Comparison of ENCODE assay signal across 9 cellular contexts in the genomic region with DNA sequence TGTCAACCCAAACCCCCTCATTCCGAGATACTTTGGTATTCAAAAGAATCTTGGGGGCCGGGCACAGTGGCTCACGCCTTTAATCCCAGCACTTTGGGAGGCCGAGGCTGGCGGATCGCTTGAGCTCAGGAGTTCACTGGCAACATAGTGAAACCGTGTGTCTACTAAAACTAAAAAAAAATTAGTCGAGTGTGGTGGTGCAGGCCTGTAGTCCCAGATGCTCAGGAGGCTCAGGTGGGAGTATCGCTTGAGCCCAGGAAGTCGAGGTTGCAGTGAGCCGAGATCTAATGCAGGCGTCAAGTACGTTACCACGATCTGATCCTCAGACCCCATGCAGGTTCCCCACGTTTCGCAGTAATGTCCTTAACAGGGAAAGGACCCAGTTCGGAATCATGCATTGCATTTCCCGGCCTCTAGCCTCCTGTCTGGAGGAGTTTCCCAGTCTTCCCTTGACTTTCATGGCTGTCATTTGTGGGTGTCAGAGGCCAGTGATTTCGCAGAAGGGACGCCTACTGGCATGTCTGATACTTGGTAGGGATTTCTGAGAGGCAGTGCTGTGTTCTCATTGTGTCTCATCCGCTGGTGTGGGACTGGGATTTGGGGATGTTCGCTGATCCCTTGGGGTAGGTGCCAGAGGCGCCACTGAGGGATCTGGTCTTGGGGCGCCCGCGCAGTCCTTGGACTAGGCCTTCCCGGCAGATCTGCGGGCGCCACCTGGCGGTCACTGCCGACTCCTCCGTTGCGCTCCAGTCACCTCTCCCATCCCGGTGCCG. TPM values are rescaled to one million over a fixed set of nuclear protein-coding genes. Genes with fewer than 3 reads are reported as not detected.
DNase-seq lines count a peak whose midpoint lies in the region; ATAC-seq, FAIRE-seq and TF ChIP-seq lines count a peak whose summit lies in the region.
"Had no signal": no experiment of that assay in that cellular context is flagged by ENCODE, and none has a peak within 500 bp of the region (broad histone marks: within the 10 kb centered on the region; RNA-seq: fewer than 3 reads in every experiment).

No MANE protein-coding gene starts in this region.

- H3K36me3 ChIP-seq in BE2C (peaks cover 16% of the 10 kb centered on the region), left lung (peaks cover 0 to 25% of the 10 kb centered on the region in 2 donors)

- H3K9me3 ChIP-seq in BE2C = no peaks in the 10 kb centered on the region
- H3K9me3 ChIP-seq in left lung = no peaks in the 10 kb centered on the region

- H3K27me3 ChIP-seq in BE2C = no peaks in the 10 kb centered on the region
- H3K27me3 ChIP-seq in left lung = no peaks in the 10 kb centered on the region

- H3K4me3 ChIP-seq in BE2C (ENCODE audit: low read depth, low read length) (peak overlapping the region; percentile 74), left lung (peak overlapping the region; percentile 39 to 47)

- H3K27ac ChIP-seq in left lung = peak overlapping the region in 1 of 2 donors; percentile 69

- FAIRE-seq in GM19239 (lab: Jason Lieb, UNC) = peak; percentile 54

- DNase-seq in BE2C (peak; percentile 96), GM19239 (ENCODE audit: insufficient read length, low spot score) (peak; percentile 84), NCI-H510A (lab: John Stamatoyannopoulos, UW) (peak; percentile 45), cortex of kidney (lab: John Stamatoyannopoulos, UW) (peak; percentile 77), left lung (peak; percentile 93 to 100)
- DNase-seq in activated CD4-positive, alpha-beta T cell treated with anti-CD3 and anti-CD28 coated beads for 48 hours = peak; percentile 95
- DNase-seq in stimulated activated CD4-positive, alpha-beta T cell treated with anti-CD3 and anti-CD28 coated beads, Interleukin-2, amount 100 ng/mL, for 24 hours = peak; percentile 95 to 96

- intact Hi-C loops in left lung (cut with DNase I) = no loop called here

- peak; percentile 86 for TF ChIP-seq CTCF in BE2C (IDR thresholded peaks at IDR 0.05; ENCODE audit: low read depth, low read length)
- TF ChIP-seq CTCF in left lung (IDR thresholded peaks at IDR 0.05) = peak; percentile 90 to 97

- ATAC-seq in HG03432 (IDR thresholded peaks at IDR 0.05; ENCODE audit: unreplicated experiment) (peak; percentile 79), left lung (peak; percentile 88)

- H3K4me1 ChIP-seq in BE2C (no peaks in the 10 kb centered on the region), left lung (peaks cover 8 to 39% of the 10 kb centered on the region in 2 donors)

RNA-seq across cellular contexts. Expression of a gene that starts 39.3 kb away (rescaled TPM):
- polyA plus RNA-seq in BE2C (2012; ENCODE audit: insufficient read depth, insufficient read length, low read depth) = 281 TPM
- 100 to 1,000 TPM; 161 to 206 TPM for total RNA-seq in left lung

RNA-seq across cellular contexts. Expression of a gene that starts 57.4 kb away (rescaled TPM):
- not detected for polyA plus RNA-seq in BE2C (2012; ENCODE audit: insufficient read depth, insufficient read length, low read depth)
- 1 to 10 TPM; 1.7 to 2.0 TPM for total RNA-seq in left lung
- total RNA-seq: T-helper 2 cell treated with Interferon-gamma antibody and Interleukin-4, amounts not matched to agents 100 ng/mL and 5 ng/mL, for 36 hours had no signal

Comparison
In these comparisons a context has a peak if more than half of its experiments do, and no peak if none do; other contexts are left out.
1. DNase-seq: peak in every context shown above with its lines; median percentile 96 in left lung; 96 in BE2C; 96 in stimulated activated CD4-positive, alpha-beta T cell treated with anti-CD3 and anti-CD28 coated beads, Interleukin-2, amount 100 ng/mL, for 24 hours; 95 in activated CD4-positive, alpha-beta T cell treated with anti-CD3 and anti-CD28 coated beads for 48 hours; 84 in GM19239; 77 in cortex of kidney; 45 in NCI-H510A.